Comparison of ENCODE assay signal across 7 cellular contexts in genomic region chr19:49468746-49469447, GRCh38.
DNase-seq lines count a peak whose midpoint lies in the region; ATAC-seq, FAIRE-seq and TF ChIP-seq lines count a peak whose summit lies in the region.

No MANE protein-coding gene starts in this region.

- H3K4me3 ChIP-seq in RWPE2 (ENCODE audit: severe bottlenecking) (no peak overlapping the region), iPS DF 6.9 (ENCODE audit: low read length) (no peak overlapping the region)

- H3K9me3 ChIP-seq in RWPE2 (ENCODE audit: severe bottlenecking) (no peaks in the 10 kb centered on the region), iPS DF 6.9 (ENCODE audit: control insufficient read depth, insufficient read depth, low read length) (no peaks in the 10 kb centered on the region)

- H3K9me3 Mint-ChIP-seq in activated naive CD4-positive, alpha-beta T cell treated with anti-CD3 and anti-CD28 coated beads, Interleukin-2, amount 50 U/mL, for 24 hours, result no peaks in the 10 kb centered on the region

- no peaks in the 10 kb centered on the region for H3K36me3 ChIP-seq in RWPE2 (ENCODE audit: low read depth)
- H3K36me3 ChIP-seq in iPS DF 6.9 (ENCODE audit: control insufficient read depth, insufficient read depth, low read length), result peaks cover 11% of the 10 kb centered on the region

- no peak for TF ChIP-seq CTCF in RWPE2 (IDR thresholded peaks at IDR 0.05; ENCODE audit: poor library complexity, severe bottlenecking)

- no peak for FAIRE-seq in urothelium cell line (lab: Jason Lieb, UNC)

- H3K4me1 Mint-ChIP-seq in activated naive CD4-positive, alpha-beta T cell treated with anti-CD3 and anti-CD28 coated beads, Interleukin-2, amount 50 U/mL, for 24 hours, result peaks cover 45% of the 10 kb centered on the region

- peaks cover 1% of the 10 kb centered on the region for H3K36me3 Mint-ChIP-seq in activated naive CD4-positive, alpha-beta T cell treated with anti-CD3 and anti-CD28 coated beads, Interleukin-2, amount 50 U/mL, for 24 hours

- H3K27me3 ChIP-seq in RWPE2 (ENCODE audit: insufficient read depth, poor library complexity, severe bottlenecking) (no peaks in the 10 kb centered on the region), iPS DF 6.9 (ENCODE audit: control insufficient read depth, insufficient read depth, low read length) (no peaks in the 10 kb centered on the region)

- ATAC-seq in GM18868 (IDR thresholded peaks at IDR 0.05; ENCODE audit: unreplicated experiment), result peak; percentile 57
- peak; percentile 49 for ATAC-seq in HG03039 (IDR thresholded peaks at IDR 0.05; ENCODE audit: unreplicated experiment)
- peak; percentile 76 for ATAC-seq in RWPE2 (ENCODE audit: low read depth)

- H3K4me1 ChIP-seq in RWPE2 (ENCODE audit: insufficient read depth, poor library complexity, severe bottlenecking) (peaks cover 6% of the 10 kb centered on the region), iPS DF 6.9 (ENCODE audit: control insufficient read depth, insufficient read depth, low read length) (no peaks in the 10 kb centered on the region)

- H3K27ac ChIP-seq in RWPE2 (ENCODE audit: poor library complexity, severe bottlenecking) (peak overlapping the region; percentile 41), iPS DF 6.9 (ENCODE audit: low read length) (no peak overlapping the region)

- H3K27me3 Mint-ChIP-seq in activated naive CD4-positive, alpha-beta T cell treated with anti-CD3 and anti-CD28 coated beads, Interleukin-2, amount 50 U/mL, for 24 hours, result no peaks in the 10 kb centered on the region

- no CpG with 5 or more reads among the region's 15 CpGs for WGBS in iPS DF 6.9 (ENCODE audit: insufficient coverage, insufficient read length)

- H3K4me3 Mint-ChIP-seq in activated naive CD4-positive, alpha-beta T cell treated with anti-CD3 and anti-CD28 coated beads, Interleukin-2, amount 50 U/mL, for 24 hours, result peak overlapping the region; percentile 71

- H3K27ac Mint-ChIP-seq in activated naive CD4-positive, alpha-beta T cell treated with anti-CD3 and anti-CD28 coated beads, Interleukin-2, amount 50 U/mL, for 24 hours, result peak overlapping the region; percentile 80

- DNase-seq in RWPE2 (ENCODE audit: low spot score) (no peak), iPS DF 6.9 (ENCODE audit: low read depth, low spot score) (peak; percentile 82), urothelium cell line (ENCODE audit: low spot score) (no peak)
- DNase-seq in stimulated activated CD8-positive, alpha-beta memory T cell treated with anti-CD3 and anti-CD28 coated beads, Interleukin-7, amount 100 ng/mL, for 1 hour (ENCODE audit: low read depth in 2 of 2), result peak; percentile 60 to 71

Comparison
In these comparisons a context has a peak if more than half of its experiments do, and no peak if none do; other contexts are left out.
1. DNase-seq: peak in iPS DF 6.9 (single experiment) and stimulated activated CD8-positive, alpha-beta memory T cell treated with anti-CD3 and anti-CD28 coated beads, Interleukin-7, amount 100 ng/mL, for 1 hour (2 of 2); none in RWPE2 (single experiment) and urothelium cell line (single experiment).
2. Peak in every context shown above with its lines, with median percentiles within 50 percentile points of each other: ATAC-seq.